28 cellular contexts compared by ENCODE assay signal in genomic region chr11:64057890-64058289, GRCh38. TPM values are rescaled to one million over a fixed set of nuclear protein-coding genes. Genes with fewer than 3 reads are reported as not detected.
"Had no signal": no experiment of that assay in that cellular context is flagged by ENCODE, and none has a peak within 500 bp of the region (broad histone marks: within the 10 kb centered on the region; RNA-seq: fewer than 3 reads in every experiment).

No MANE protein-coding gene starts in this region.

- H3K36me3 ChIP-seq: upper lobe of right lung had no signal

- H3K4me3 ChIP-seq: hepatocyte, smooth muscle cell, upper lobe of right lung had no signal

- ATAC-seq: activated CD4-positive, alpha-beta T cell treated with anti-CD3 and anti-CD28 coated beads for 36 hours; activated T-cell treated with anti-CD3 and anti-CD28 coated beads, Interleukin-2, amount 50 U/mL, for 4 hours; foreskin keratinocyte; sciatic nerve; upper lobe of right lung had no signal

- H3K4me3 Mint-ChIP-seq: activated B cell treated with CpG ODN at 0.5 μM for 24 hours; activated CD4-positive, alpha-beta T cell treated with anti-CD3 and anti-CD28 coated beads for 36 hours; activated naive CD8-positive, alpha-beta T cell treated with anti-CD3 and anti-CD28 coated beads for 36 hours; activated T-cell treated with anti-CD3 and anti-CD28 coated beads, Interleukin-2, amount 50 U/mL, for 4 hours; immature natural killer cell; nephron had no signal

- H3K9me3 ChIP-seq: upper lobe of right lung had no signal

- H3K36me3 Mint-ChIP-seq: activated naive CD8-positive, alpha-beta T cell treated with anti-CD3 and anti-CD28 coated beads for 36 hours; immature natural killer cell had no signal

- DNase-seq: activated B cell treated with CpG ODN at 0.5 μM for 24 hours; activated CD4-positive, alpha-beta T cell treated with anti-CD3 and anti-CD28 coated beads for 36 hours; activated CD4-positive, alpha-beta T cell treated with anti-CD3 and anti-CD28 coated beads, Interleukin-2, amount 50 U/mL, for 4 hours; activated CD8-positive, alpha-beta memory T cell treated with anti-CD3 and anti-CD28 coated beads for 24 hours; activated CD8-positive, alpha-beta memory T cell treated with anti-CD3 and anti-CD28 coated beads, Interleukin-2, amount 50 U/mL, for 4 hours; activated naive CD4-positive, alpha-beta T cell treated with Interleukin-2 at 50 U/mL for 16 hours; activated naive CD8-positive, alpha-beta T cell treated with anti-CD3 and anti-CD28 coated beads for 36 hours; activated T-cell treated with anti-CD3 and anti-CD28 coated beads, Interleukin-2, amount 50 U/mL, for 4 hours; effector memory CD4-positive, alpha-beta T cell; foreskin keratinocyte; immature natural killer cell; midbrain; stimulated activated CD4-positive, alpha-beta T cell treated with anti-CD3 and anti-CD28 coated beads, Interleukin-15, amount 100 ng/mL, for 24 hours; stimulated activated CD8-positive, alpha-beta memory T cell treated with anti-CD3 and anti-CD28 coated beads, Interleukin-4, amount 100 ng/mL, for 48 hours; stimulated activated naive CD4-positive, alpha-beta T cell; T-helper 9 cell; upper lobe of right lung had no signal

- H3K9me3 Mint-ChIP-seq: activated B cell treated with CpG ODN at 0.5 μM for 24 hours; activated naive CD8-positive, alpha-beta T cell treated with anti-CD3 and anti-CD28 coated beads for 36 hours; activated T-cell treated with anti-CD3 and anti-CD28 coated beads, Interleukin-2, amount 50 U/mL, for 4 hours; activated T-helper 2 cell treated with anti-CD3 and anti-CD28 coated beads, Interferon-gamma antibody, Interleukin-2, Interleukin-4, amounts not matched to agents 10 μg/mL and 5 μg/mL and 100 μg/mL, durations not matched to agents 14 hours and 24 hours and 36 hours; immature natural killer cell; nephron had no signal

- H3K27ac Mint-ChIP-seq: activated B cell treated with CpG ODN at 0.5 μM for 24 hours; activated CD4-positive, alpha-beta T cell treated with anti-CD3 and anti-CD28 coated beads for 36 hours; activated naive CD8-positive, alpha-beta T cell treated with anti-CD3 and anti-CD28 coated beads for 36 hours; activated T-helper 2 cell treated with anti-CD3 and anti-CD28 coated beads, Interferon-gamma antibody, Interleukin-2, Interleukin-4, amounts not matched to agents 10 μg/mL and 5 μg/mL and 100 μg/mL, durations not matched to agents 14 hours and 24 hours and 36 hours; immature natural killer cell; nephron had no signal

- H3K27ac ChIP-seq: foreskin keratinocyte, hepatocyte, parathyroid adenoma, upper lobe of right lung had no signal

RNA-seq across cellular contexts. Expression of gene FLRT1, which starts 22.2 kb away (rescaled TPM):
- total RNA-seq: activated B cell treated with CpG ODN at 0.5 μM for 24 hours; activated naive CD8-positive, alpha-beta T cell treated with anti-CD3 and anti-CD28 coated beads for 36 hours; activated T-cell treated with anti-CD3 and anti-CD28 coated beads, Interleukin-2, amount 50 U/mL, for 4 hours; activated T-helper 2 cell treated with anti-CD3 and anti-CD28 coated beads, Interferon-gamma antibody, Interleukin-2, Interleukin-4, amounts not matched to agents 10 μg/mL and 5 μg/mL and 100 μg/mL, durations not matched to agents 14 hours and 24 hours and 36 hours; dermis blood vessel endothelial cell; foreskin keratinocyte; glomerular endothelial cell; myocyte; pulmonary artery endothelial cell; T-helper 1 cell treated with Interleukin-12 subunit alpha and Interleukin-12 subunit beta and Interleukin-4 antibody, amounts not matched to agents 30 ng/mL and 1 ng/mL, for 36 hours; upper lobe of right lung had no signal
